21 cellular contexts compared by ENCODE assay signal in the genomic region with DNA sequence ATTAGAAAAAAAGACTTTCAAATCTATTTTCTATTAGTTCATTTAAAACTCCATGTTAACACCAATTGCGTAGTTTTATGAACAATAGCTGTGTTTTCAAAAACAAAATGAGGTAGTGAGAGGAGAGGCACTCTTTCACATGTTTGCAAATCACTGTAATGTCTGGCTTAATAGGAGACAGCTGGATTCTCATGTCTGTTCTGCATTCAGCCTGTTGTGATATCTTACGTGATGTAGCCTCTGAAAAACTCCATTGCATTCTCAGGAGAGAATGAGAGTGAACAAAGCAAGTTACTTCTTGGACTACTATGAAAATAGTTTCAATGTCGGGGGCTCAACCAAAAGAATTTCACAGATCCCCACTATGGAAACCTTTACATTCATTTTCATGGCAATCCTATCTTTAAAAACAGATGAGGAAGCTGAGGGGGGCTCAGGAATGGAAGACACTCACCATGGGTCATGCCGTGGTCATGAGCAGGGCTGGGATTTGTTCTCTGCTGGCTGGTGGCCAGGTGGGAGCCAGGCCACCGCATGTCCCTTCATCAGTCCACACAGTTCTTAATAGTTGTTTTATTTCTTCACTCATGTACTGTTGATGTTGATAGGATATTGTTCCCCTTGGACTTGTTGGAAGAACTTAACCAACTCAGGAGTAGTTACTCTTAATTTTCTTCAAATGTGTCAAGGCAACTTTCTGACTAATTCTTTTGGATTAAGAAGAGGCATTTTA.
DNase-seq lines count a peak whose midpoint lies in the region; ATAC-seq and TF ChIP-seq lines count a peak whose summit lies in the region.
"Had no signal": no experiment of that assay in that cellular context is flagged by ENCODE, and none has a peak within 500 bp of the region (broad histone marks: within the 10 kb centered on the region; RNA-seq: fewer than 3 reads in every experiment).

No MANE protein-coding gene starts in this region.

- no peak overlapping the region for H2BK5ac ChIP-seq in mesenchymal stem cell (ENCODE audit: low read depth, low read length, poor library complexity, severe bottlenecking)

- no peak overlapping the region for H3K4ac ChIP-seq in mesenchymal stem cell (ENCODE audit: low read depth in 1 of 2, low read length in 2 of 2)

- DNase-seq in AG10803 (ENCODE audit: low read depth) (peak; percentile 46), adipocyte (ENCODE audit: low read depth) (peak; percentile 10), fibroblast of villous mesenchyme (ENCODE audit: low read depth) (peak; percentile 13), mesenchymal stem cell (no peak), NCI-H2171 treated with DMSO at 0.1 percent for 48 hours (lab: John Stamatoyannopoulos, UW) (no peak)
- no peak for DNase-seq in activated T-helper 2 cell treated with anti-CD3 and anti-CD28 coated beads, Interferon-gamma antibody, Interleukin-2, Interleukin-4, amounts not matched to agents 10 μg/mL and 5 μg/mL and 100 μg/mL, durations not matched to agents 14 hours and 24 hours and 36 hours (ENCODE audit: low spot score)
- DNase-seq in activated effector memory CD4-positive, alpha-beta T cell treated with anti-CD3 and anti-CD28 coated beads, Interleukin-2, amount 50 U/mL, for 16 hours = no peak
- DNase-seq: Calu3; CD8-positive, alpha-beta T cell; EL; GOT3; NCI-H1694 treated with DMSO at 0.1 percent for 48 hours; NCI-H345; NCI-H524 treated with DMSO at 0.1 percent for 48 hours had no signal

- H3K27me3 ChIP-seq in adipocyte (replicated peaks; ENCODE audit: control insufficient read depth, insufficient read depth, low read length) = no peaks in the 10 kb centered on the region
- no peaks in the 10 kb centered on the region for H3K27me3 ChIP-seq in mesenchymal stem cell (ENCODE audit: control insufficient read depth in 1 of 2, insufficient read depth in 1 of 2, low read length in 2 of 2)
- H3K27me3 ChIP-seq: BLaER1 treated with 17β-estradiol and CSF1 and Interleukin-3, amounts not matched to agents 10 nM and 100 nM; SJSA1 had no signal

- H3K36me3 ChIP-seq in adipocyte (ENCODE audit: control insufficient read depth, insufficient read depth, low read length, severe bottlenecking) (no peaks in the 10 kb centered on the region), mesenchymal stem cell (ENCODE audit: control insufficient read depth in 1 of 2, insufficient read depth in 2 of 2, low read depth in 1 of 2, low read length in 2 of 2) (no peaks in the 10 kb centered on the region)
- H3K36me3 ChIP-seq: BLaER1 treated with 17β-estradiol and CSF1 and Interleukin-3, amounts not matched to agents 10 nM and 100 nM; SJSA1 had no signal

- H3K4me1 ChIP-seq in adipocyte (ENCODE audit: control insufficient read depth, insufficient read depth, low read length) (peaks cover 21% of the 10 kb centered on the region), mesenchymal stem cell (ENCODE audit: control insufficient read depth, insufficient read depth, low read depth, low read length) (no peaks in the 10 kb centered on the region)
- H3K4me1 ChIP-seq: A549, SJSA1 had no signal

- intact Hi-C loops in activated T-helper 2 cell treated with anti-CD3 and anti-CD28 coated beads, Interferon-gamma antibody, Interleukin-2, Interleukin-4, amounts not matched to agents 10 μg/mL and 5 μg/mL and 100 μg/mL, durations not matched to agents 14 hours and 24 hours and 36 hours (cut with micrococcal nuclease) = no loop called here

- H2AFZ ChIP-seq in mesenchymal stem cell (ENCODE audit: low read depth, low read length) = no peak overlapping the region

- H3K9me3 Mint-ChIP-seq in activated T-helper 2 cell treated with anti-CD3 and anti-CD28 coated beads, Interferon-gamma antibody, Interleukin-2, Interleukin-4, amounts not matched to agents 10 μg/mL and 5 μg/mL and 100 μg/mL, durations not matched to agents 14 hours and 24 hours and 36 hours = no peaks in the 10 kb centered on the region
- H3K9me3 Mint-ChIP-seq: CD8-positive, alpha-beta T cell had no signal

- no peaks in the 10 kb centered on the region for H3K36me3 Mint-ChIP-seq in activated T-helper 2 cell treated with anti-CD3 and anti-CD28 coated beads, Interferon-gamma antibody, Interleukin-2, Interleukin-4, amounts not matched to agents 10 μg/mL and 5 μg/mL and 100 μg/mL, durations not matched to agents 14 hours and 24 hours and 36 hours (ENCODE audit: low read depth)
- H3K36me3 Mint-ChIP-seq: CD8-positive, alpha-beta T cell had no signal

- no peaks in the 10 kb centered on the region for H3K27me3 Mint-ChIP-seq in activated T-helper 2 cell treated with anti-CD3 and anti-CD28 coated beads, Interferon-gamma antibody, Interleukin-2, Interleukin-4, amounts not matched to agents 10 μg/mL and 5 μg/mL and 100 μg/mL, durations not matched to agents 14 hours and 24 hours and 36 hours (ENCODE audit: low read depth)

- no peaks in the 10 kb centered on the region for H3K9me3 ChIP-seq in adipocyte (ENCODE audit: control insufficient read depth, low read length)
- H3K9me3 ChIP-seq in mesenchymal stem cell (ENCODE audit: control insufficient read depth, low read length) = no peaks in the 10 kb centered on the region
- H3K9me3 ChIP-seq: A549; BLaER1 treated with 17β-estradiol and CSF1 and Interleukin-3, amounts not matched to agents 10 nM and 100 nM; SJSA1 had no signal

- no peak overlapping the region for H4K91ac ChIP-seq in mesenchymal stem cell (ENCODE audit: low read length)

- no peak overlapping the region for H2BK120ac ChIP-seq in mesenchymal stem cell (ENCODE audit: low read depth, low read length)

- no peak overlapping the region for H3K27ac ChIP-seq in mesenchymal stem cell (ENCODE audit: low read length, poor library complexity, severe bottlenecking)
- H3K27ac ChIP-seq: A549; BLaER1 treated with 17β-estradiol and CSF1 and Interleukin-3, amounts not matched to agents 10 nM and 100 nM; RWPE1; SJSA1 had no signal

- H3K4me3 Mint-ChIP-seq in activated T-helper 2 cell treated with anti-CD3 and anti-CD28 coated beads, Interferon-gamma antibody, Interleukin-2, Interleukin-4, amounts not matched to agents 10 μg/mL and 5 μg/mL and 100 μg/mL, durations not matched to agents 14 hours and 24 hours and 36 hours (ENCODE audit: low read depth) = no peak overlapping the region
- H3K4me3 Mint-ChIP-seq: CD8-positive, alpha-beta T cell had no signal

- no peak overlapping the region for H2BK15ac ChIP-seq in mesenchymal stem cell (ENCODE audit: low read depth, poor library complexity, severe bottlenecking)

- H3K4me3 ChIP-seq in AG10803 (ENCODE audit: low read length) (no peak overlapping the region), adipocyte (ENCODE audit: low read length) (peak overlapping the region; percentile 26), fibroblast of villous mesenchyme (ENCODE audit: low read depth, low read length) (no peak overlapping the region), mesenchymal stem cell (ENCODE audit: insufficient read depth in 1 of 2, low read depth in 1 of 2, low read length in 2 of 2) (peak overlapping the region in 1 of 2 experiments; percentile 63)
- H3K4me3 ChIP-seq: A549; BLaER1 treated with 17β-estradiol and CSF1 and Interleukin-3, amounts not matched to agents 10 nM and 100 nM; GM12878; SJSA1 had no signal

- no peak overlapping the region for H2AK5ac ChIP-seq in mesenchymal stem cell (ENCODE audit: low read length, severe bottlenecking)

- TF ChIP-seq CTCF in AG10803 (conservative IDR thresholded peaks at IDR 0.05; ENCODE audit: low read length) (no peak), fibroblast of villous mesenchyme (IDR thresholded peaks at IDR 0.05; ENCODE audit: insufficient read depth, low read depth, low read length) (no peak)

- WGBS in mesenchymal stem cell = 85% methylated on average over 4 of the region's 5 CpGs

- H3K27ac Mint-ChIP-seq in activated T-helper 2 cell treated with anti-CD3 and anti-CD28 coated beads, Interferon-gamma antibody, Interleukin-2, Interleukin-4, amounts not matched to agents 10 μg/mL and 5 μg/mL and 100 μg/mL, durations not matched to agents 14 hours and 24 hours and 36 hours = no peak overlapping the region
- H3K27ac Mint-ChIP-seq: CD8-positive, alpha-beta T cell had no signal

- H3K4me2 ChIP-seq in mesenchymal stem cell (ENCODE audit: low read length, poor library complexity, severe bottlenecking) = no peak overlapping the region
- H3K4me2 ChIP-seq: A549; BLaER1 treated with 17β-estradiol and CSF1 and Interleukin-3, amounts not matched to agents 10 nM and 100 nM had no signal

- no peak overlapping the region for H3K9ac ChIP-seq in adipocyte (ENCODE audit: low read length)
- peak overlapping the region; percentile 47 for H3K9ac ChIP-seq in mesenchymal stem cell (ENCODE audit: low read length)
- H3K9ac ChIP-seq: BLaER1 treated with 17β-estradiol and CSF1 and Interleukin-3, amounts not matched to agents 10 nM and 100 nM had no signal

- no peak overlapping the region for H3K18ac ChIP-seq in mesenchymal stem cell (ENCODE audit: low read depth in 1 of 2, low read length in 2 of 2)

- H3K4me1 Mint-ChIP-seq in activated T-helper 2 cell treated with anti-CD3 and anti-CD28 coated beads, Interferon-gamma antibody, Interleukin-2, Interleukin-4, amounts not matched to agents 10 μg/mL and 5 μg/mL and 100 μg/mL, durations not matched to agents 14 hours and 24 hours and 36 hours (ENCODE audit: low read depth) = no peaks in the 10 kb centered on the region

- no peak overlapping the region for H3K14ac ChIP-seq in mesenchymal stem cell (ENCODE audit: low read length in 2 of 2)

- no peak overlapping the region for H4K8ac ChIP-seq in mesenchymal stem cell (ENCODE audit: low read length)

- no peak for ATAC-seq in HG02798 (IDR thresholded peaks at IDR 0.05; ENCODE audit: poor library complexity, unreplicated experiment)
- ATAC-seq: A549; CD8-positive, alpha-beta T cell; GM12878; HCT116 had no signal

- no peaks in the 10 kb centered on the region for H3K79me1 ChIP-seq in mesenchymal stem cell (replicated peaks; ENCODE audit: low read length, poor library complexity, severe bottlenecking)

- H3K23ac ChIP-seq in mesenchymal stem cell (ENCODE audit: low read length in 2 of 2) = no peak overlapping the region

- no peak overlapping the region for H2BK12ac ChIP-seq in mesenchymal stem cell (ENCODE audit: low read length in 2 of 2)

Comparison
In these comparisons a context has a peak if more than half of its experiments do, and no peak if none do; other contexts are left out.
1. DNase-seq: peak in AG10803 (single experiment), adipocyte (single experiment) and fibroblast of villous mesenchyme (single experiment); none in mesenchymal stem cell (single experiment), activated T-helper 2 cell treated with anti-CD3 and anti-CD28 coated beads, Interferon-gamma antibody, Interleukin-2, Interleukin-4, amounts not matched to agents 10 μg/mL and 5 μg/mL and 100 μg/mL, durations not matched to agents 14 hours and 24 hours and 36 hours (single experiment), activated effector memory CD4-positive, alpha-beta T cell treated with anti-CD3 and anti-CD28 coated beads, Interleukin-2, amount 50 U/mL, for 16 hours (single experiment) and NCI-H2171 treated with DMSO at 0.1 percent for 48 hours (single experiment).